ENCODE assay signal across 11 cellular contexts in the genomic region with DNA sequence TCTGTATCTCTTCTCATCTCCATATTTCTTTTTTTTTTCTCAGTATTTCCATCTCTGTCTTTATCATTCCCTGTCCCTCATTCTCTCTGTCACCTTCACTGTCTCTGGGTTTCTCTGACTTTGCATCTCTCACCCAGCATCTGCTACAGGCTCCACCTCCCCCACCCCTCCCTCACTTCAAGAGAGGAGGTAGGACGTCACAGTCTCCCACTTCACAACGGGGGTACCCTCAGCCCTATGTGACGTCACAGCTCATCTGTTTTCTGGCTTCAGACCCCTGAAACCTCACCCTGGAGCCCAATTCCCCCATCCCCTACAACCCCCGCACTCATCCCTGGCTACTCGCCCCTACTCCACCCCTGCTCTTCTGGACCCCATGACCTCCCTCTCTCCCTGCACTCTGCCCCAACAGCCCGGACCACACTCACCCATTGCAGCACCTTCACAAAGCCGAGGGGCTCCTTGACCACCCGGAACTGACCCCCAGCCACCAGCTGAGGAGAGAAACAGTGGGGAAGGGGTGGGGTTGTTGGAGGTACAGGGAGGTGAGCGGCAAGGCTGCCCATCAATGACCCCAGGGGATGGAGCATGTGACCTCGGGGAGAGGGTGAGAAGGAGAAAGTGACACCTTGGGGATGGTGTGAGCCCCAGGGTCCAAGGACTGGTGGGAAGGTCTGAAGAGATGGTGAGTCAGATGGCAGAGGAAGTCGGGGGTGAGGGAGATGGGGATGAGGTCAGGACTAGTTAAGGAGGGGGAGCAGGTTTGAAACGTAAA. TPM values are rescaled to one million over a fixed set of nuclear protein-coding genes. Genes with fewer than 3 reads are reported as not detected.
DNase-seq lines count a peak whose midpoint lies in the region; ATAC-seq and TF ChIP-seq lines count a peak whose summit lies in the region.
"Had no signal": no experiment of that assay in that cellular context is flagged by ENCODE, and none has a peak within 500 bp of the region (broad histone marks: within the 10 kb centered on the region; RNA-seq: fewer than 3 reads in every experiment).

No MANE protein-coding gene starts in this region.

- no peak for DNase-seq in activated CD4-positive, alpha-beta T cell treated with anti-CD3 and anti-CD28 coated beads, Interleukin-2, amount 10 ng/mL, durations not matched to agents 24 days and 14 days
- no peak for DNase-seq in activated CD4-positive, alpha-beta T cell treated with anti-CD3 and anti-CD28 coated beads, Interleukin-2, amount 50 U/mL, for 1 hour
- no peak for DNase-seq in activated T-helper 1 cell treated with anti-CD3 and anti-CD28 coated beads, Interleukin-12 subunit alpha, Interleukin-12 subunit beta, Interleukin-2, Interleukin-4 antibody, amounts not matched to agents 30 ng/mL and 10 ng/mL and 1 ng/mL, durations not matched to agents 14 hours and 24 hours and 36 hours (ENCODE audit: low spot score)
- DNase-seq in neural crest cell (ENCODE audit: low read depth, low spot score): no peak
- DNase-seq in NCI-H510A treated with DMSO at 0.1 percent for 48 hours (lab: John Stamatoyannopoulos, UW): no peak
- DNase-seq: NCI-H1092, NCI-H526 treated with DMSO at 0.1 percent for 48 hours had no signal

- no peaks in the 10 kb centered on the region for H3K36me3 Mint-ChIP-seq in activated CD4-positive, alpha-beta T cell treated with anti-CD3 and anti-CD28 coated beads, Interleukin-2, amount 10 ng/mL, durations not matched to agents 24 days and 14 days (ENCODE audit: low read depth)
- H3K36me3 Mint-ChIP-seq in activated T-helper 1 cell treated with anti-CD3 and anti-CD28 coated beads, Interleukin-12 subunit alpha, Interleukin-12 subunit beta, Interleukin-2, Interleukin-4 antibody, amounts not matched to agents 30 ng/mL and 10 ng/mL and 1 ng/mL, durations not matched to agents 14 hours and 24 hours and 36 hours (ENCODE audit: low read depth): no peaks in the 10 kb centered on the region
- no peaks in the 10 kb centered on the region for H3K36me3 Mint-ChIP-seq in neural crest cell (ENCODE audit: low read depth)

- H3K4me3 Mint-ChIP-seq in activated CD4-positive, alpha-beta T cell treated with anti-CD3 and anti-CD28 coated beads, Interleukin-2, amount 10 ng/mL, durations not matched to agents 24 days and 14 days: peak overlapping the region; percentile 80
- H3K4me3 Mint-ChIP-seq in activated T-helper 1 cell treated with anti-CD3 and anti-CD28 coated beads, Interleukin-12 subunit alpha, Interleukin-12 subunit beta, Interleukin-2, Interleukin-4 antibody, amounts not matched to agents 30 ng/mL and 10 ng/mL and 1 ng/mL, durations not matched to agents 14 hours and 24 hours and 36 hours: peak overlapping the region; percentile 49
- peak overlapping the region; percentile 38 for H3K4me3 Mint-ChIP-seq in neural crest cell

- no peak for TF ChIP-seq CTCF in neural crest cell (conservative IDR thresholded peaks at IDR 0.05)

- H3K27ac Mint-ChIP-seq in activated CD4-positive, alpha-beta T cell treated with anti-CD3 and anti-CD28 coated beads, Interleukin-2, amount 10 ng/mL, durations not matched to agents 24 days and 14 days: no peak overlapping the region
- H3K27ac Mint-ChIP-seq in activated T-helper 1 cell treated with anti-CD3 and anti-CD28 coated beads, Interleukin-12 subunit alpha, Interleukin-12 subunit beta, Interleukin-2, Interleukin-4 antibody, amounts not matched to agents 30 ng/mL and 10 ng/mL and 1 ng/mL, durations not matched to agents 14 hours and 24 hours and 36 hours: peak overlapping the region; percentile 19
- H3K27ac Mint-ChIP-seq in neural crest cell (ENCODE audit: unreplicated experiment): no peak overlapping the region

- intact Hi-C loops in activated CD4-positive, alpha-beta T cell treated with anti-CD3 and anti-CD28 coated beads, Interleukin-2, amount 10 ng/mL, durations not matched to agents 24 days and 14 days (cut with micrococcal nuclease): no loop called here
- intact Hi-C loops in activated T-helper 1 cell treated with anti-CD3 and anti-CD28 coated beads, Interleukin-12 subunit alpha, Interleukin-12 subunit beta, Interleukin-2, Interleukin-4 antibody, amounts not matched to agents 30 ng/mL and 10 ng/mL and 1 ng/mL, durations not matched to agents 14 hours and 24 hours and 36 hours (cut with micrococcal nuclease): no loop called here

- no peaks in the 10 kb centered on the region for H3K27me3 Mint-ChIP-seq in activated CD4-positive, alpha-beta T cell treated with anti-CD3 and anti-CD28 coated beads, Interleukin-2, amount 10 ng/mL, durations not matched to agents 24 days and 14 days
- peaks cover 7% of the 10 kb centered on the region for H3K27me3 Mint-ChIP-seq in activated T-helper 1 cell treated with anti-CD3 and anti-CD28 coated beads, Interleukin-12 subunit alpha, Interleukin-12 subunit beta, Interleukin-2, Interleukin-4 antibody, amounts not matched to agents 30 ng/mL and 10 ng/mL and 1 ng/mL, durations not matched to agents 14 hours and 24 hours and 36 hours (ENCODE audit: insufficient read depth)
- peaks cover 21% of the 10 kb centered on the region for H3K27me3 Mint-ChIP-seq in neural crest cell (ENCODE audit: low read depth)

- peaks cover 21% of the 10 kb centered on the region for H3K4me1 Mint-ChIP-seq in activated CD4-positive, alpha-beta T cell treated with anti-CD3 and anti-CD28 coated beads, Interleukin-2, amount 10 ng/mL, durations not matched to agents 24 days and 14 days
- peaks cover 22% of the 10 kb centered on the region for H3K4me1 Mint-ChIP-seq in activated T-helper 1 cell treated with anti-CD3 and anti-CD28 coated beads, Interleukin-12 subunit alpha, Interleukin-12 subunit beta, Interleukin-2, Interleukin-4 antibody, amounts not matched to agents 30 ng/mL and 10 ng/mL and 1 ng/mL, durations not matched to agents 14 hours and 24 hours and 36 hours (ENCODE audit: low read depth)
- H3K4me1 Mint-ChIP-seq in neural crest cell: peaks cover 10% of the 10 kb centered on the region

- no peak for ATAC-seq in HG03342 (IDR thresholded peaks at IDR 0.05; ENCODE audit: unreplicated experiment)

- no peaks in the 10 kb centered on the region for H3K9me3 Mint-ChIP-seq in activated CD4-positive, alpha-beta T cell treated with anti-CD3 and anti-CD28 coated beads, Interleukin-2, amount 10 ng/mL, durations not matched to agents 24 days and 14 days
- no peaks in the 10 kb centered on the region for H3K9me3 Mint-ChIP-seq in activated T-helper 1 cell treated with anti-CD3 and anti-CD28 coated beads, Interleukin-12 subunit alpha, Interleukin-12 subunit beta, Interleukin-2, Interleukin-4 antibody, amounts not matched to agents 30 ng/mL and 10 ng/mL and 1 ng/mL, durations not matched to agents 14 hours and 24 hours and 36 hours
- H3K9me3 Mint-ChIP-seq in neural crest cell: peaks cover 2% of the 10 kb centered on the region

RNA-seq across cellular contexts. Expression of gene SYP, which starts 1.3 kb away (rescaled TPM):
- 4.9 and 5.3 TPM in 2 replicates for total RNA-seq in activated CD4-positive, alpha-beta T cell treated with anti-CD3 and anti-CD28 coated beads, Interleukin-2, amount 10 ng/mL, durations not matched to agents 24 days and 14 days
- total RNA-seq in activated T-helper 1 cell treated with anti-CD3 and anti-CD28 coated beads, Interleukin-12 subunit alpha, Interleukin-12 subunit beta, Interleukin-2, Interleukin-4 antibody, amounts not matched to agents 30 ng/mL and 10 ng/mL and 1 ng/mL, durations not matched to agents 14 hours and 24 hours and 36 hours: 2.9 and 3.3 TPM in 2 replicates
- total RNA-seq in neural crest cell: 10.2 and 10.8 TPM in 2 replicates

RNA-seq across cellular contexts. Expression of gene PRICKLE3, which starts 12.6 kb away (rescaled TPM):
- 21.9 and 22.7 TPM in 2 replicates for total RNA-seq in activated CD4-positive, alpha-beta T cell treated with anti-CD3 and anti-CD28 coated beads, Interleukin-2, amount 10 ng/mL, durations not matched to agents 24 days and 14 days
- 19.5 and 20.4 TPM in 2 replicates for total RNA-seq in activated T-helper 1 cell treated with anti-CD3 and anti-CD28 coated beads, Interleukin-12 subunit alpha, Interleukin-12 subunit beta, Interleukin-2, Interleukin-4 antibody, amounts not matched to agents 30 ng/mL and 10 ng/mL and 1 ng/mL, durations not matched to agents 14 hours and 24 hours and 36 hours
- total RNA-seq in neural crest cell: 3.3 and 4.2 TPM in 2 replicates

RNA-seq across cellular contexts. Expression of gene PLP2, which starts 27.0 kb away (rescaled TPM):
- 84.4 and 91.4 TPM in 2 replicates for total RNA-seq in activated CD4-positive, alpha-beta T cell treated with anti-CD3 and anti-CD28 coated beads, Interleukin-2, amount 10 ng/mL, durations not matched to agents 24 days and 14 days
- total RNA-seq in activated T-helper 1 cell treated with anti-CD3 and anti-CD28 coated beads, Interleukin-12 subunit alpha, Interleukin-12 subunit beta, Interleukin-2, Interleukin-4 antibody, amounts not matched to agents 30 ng/mL and 10 ng/mL and 1 ng/mL, durations not matched to agents 14 hours and 24 hours and 36 hours: 72.9 and 73.2 TPM in 2 replicates
- total RNA-seq in neural crest cell: 0.75 and 0.89 TPM in 2 replicates

RNA-seq across cellular contexts. Expression of gene CACNA1F, which starts 34.4 kb away (rescaled TPM):
- 0.07 and 0.14 TPM in 2 replicates for total RNA-seq in activated CD4-positive, alpha-beta T cell treated with anti-CD3 and anti-CD28 coated beads, Interleukin-2, amount 10 ng/mL, durations not matched to agents 24 days and 14 days
- total RNA-seq in activated T-helper 1 cell treated with anti-CD3 and anti-CD28 coated beads, Interleukin-12 subunit alpha, Interleukin-12 subunit beta, Interleukin-2, Interleukin-4 antibody, amounts not matched to agents 30 ng/mL and 10 ng/mL and 1 ng/mL, durations not matched to agents 14 hours and 24 hours and 36 hours: 0.05 and 0.13 TPM in 2 replicates
- 0.05 TPM in 1 of 2 replicates, not detected in the other for total RNA-seq in neural crest cell
- total RNA-seq: astrocyte, G401, skeletal muscle tissue had no signal

RNA-seq across cellular contexts. Expression of gene MAGIX, which starts 36.2 kb away (rescaled TPM):
- total RNA-seq in activated CD4-positive, alpha-beta T cell treated with anti-CD3 and anti-CD28 coated beads, Interleukin-2, amount 10 ng/mL, durations not matched to agents 24 days and 14 days: 0.96 and 1.1 TPM in 2 replicates
- total RNA-seq in activated T-helper 1 cell treated with anti-CD3 and anti-CD28 coated beads, Interleukin-12 subunit alpha, Interleukin-12 subunit beta, Interleukin-2, Interleukin-4 antibody, amounts not matched to agents 30 ng/mL and 10 ng/mL and 1 ng/mL, durations not matched to agents 14 hours and 24 hours and 36 hours: 1.4 and 2.8 TPM in 2 replicates
- total RNA-seq in neural crest cell: 1.4 and 1.6 TPM in 2 replicates

Comparison
In these comparisons a context has a peak if more than half of its experiments do, and no peak if none do; other contexts are left out.
1. RNA of gene PLP2, which starts 27.0 kb away (total RNA-seq): 84.4 to 91.4 TPM in activated CD4-positive, alpha-beta T cell treated with anti-CD3 and anti-CD28 coated beads, Interleukin-2, amount 10 ng/mL, durations not matched to agents 24 days and 14 days and 72.9 to 73.2 TPM in activated T-helper 1 cell treated with anti-CD3 and anti-CD28 coated beads, Interleukin-12 subunit alpha, Interleukin-12 subunit beta, Interleukin-2, Interleukin-4 antibody, amounts not matched to agents 30 ng/mL and 10 ng/mL and 1 ng/mL, durations not matched to agents 14 hours and 24 hours and 36 hours; 0.75 to 0.89 TPM in neural crest cell; every median in the first group is over 10 times any median in the second.
2. Peak in every context shown above with its lines, with median percentiles within 50 percentile points of each other: H3K4me3 Mint-ChIP-seq.